Comparison of ENCODE assay signal across 31 cellular contexts in the genomic region with DNA sequence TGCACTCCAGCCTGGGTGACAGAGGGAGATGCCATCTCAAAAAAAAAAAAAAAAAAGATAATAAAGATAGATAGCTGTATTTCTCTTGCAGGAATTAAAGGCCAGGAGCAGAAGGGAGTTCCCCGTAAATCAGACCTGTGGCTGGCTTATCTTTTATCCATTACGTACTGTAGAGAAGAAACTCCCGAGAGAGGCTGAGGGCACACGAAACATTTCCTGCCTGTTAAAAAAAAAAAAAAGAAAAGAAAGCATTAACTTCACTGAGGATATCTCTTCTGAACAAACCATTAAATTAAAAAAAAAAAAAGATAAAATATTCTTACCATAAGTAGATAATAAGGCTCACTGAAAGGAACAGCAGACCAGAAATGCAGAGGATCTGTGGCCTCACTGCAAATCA. TPM values are rescaled to one million over a fixed set of nuclear protein-coding genes. Genes with fewer than 3 reads are reported as not detected.
DNase-seq lines count a peak whose midpoint lies in the region; ATAC-seq and TF ChIP-seq lines count a peak whose summit lies in the region.
"Had no signal": no experiment of that assay in that cellular context is flagged by ENCODE, and none has a peak within 500 bp of the region (broad histone marks: within the 10 kb centered on the region; RNA-seq: fewer than 3 reads in every experiment).

No MANE protein-coding gene starts in this region.

- H2AFZ ChIP-seq in smooth muscle cell (ENCODE audit: low read depth): no peak overlapping the region

- peak overlapping the region; percentile 27 for H3K4me2 ChIP-seq in smooth muscle cell

- no peak for TF ChIP-seq POLR2A in GM18505 (IDR thresholded peaks at IDR 0.05; ENCODE audit: borderline replicate concordance, extremely low read depth, insufficient read depth, insufficient read length)

- H3K9me3 ChIP-seq in T-helper 17 cell (ENCODE audit: control insufficient read depth, low read length, poor library complexity, severe bottlenecking): no peaks in the 10 kb centered on the region
- no peaks in the 10 kb centered on the region for H3K9me3 ChIP-seq in smooth muscle cell (replicated peaks; ENCODE audit: low read depth)
- H3K9me3 ChIP-seq: breast epithelium, heart left ventricle, neutrophil, prostate gland, tibial nerve had no signal

- peak; percentile 66 for ATAC-seq in T-helper 17 cell
- ATAC-seq in GM18505 (IDR thresholded peaks at IDR 0.05; ENCODE audit: unreplicated experiment): no peak

- H3K36me3 ChIP-seq in smooth muscle cell (ENCODE audit: low read depth): no peaks in the 10 kb centered on the region
- H3K36me3 ChIP-seq: breast epithelium, heart left ventricle, neutrophil, prostate gland, tibial nerve had no signal

- no peaks in the 10 kb centered on the region for H4K20me1 ChIP-seq in smooth muscle cell (ENCODE audit: low read depth)

- H3K4me3 Mint-ChIP-seq in T-helper 17 cell (no peak overlapping the region), mesothelial cell of epicardium (no peak overlapping the region)
- H3K4me3 Mint-ChIP-seq: activated CD4-positive, alpha-beta memory T cell treated with anti-CD3 and anti-CD28 coated beads, Interleukin-2, amount 10 ng/mL, durations not matched to agents 7 days and 5 days; H9; naive B cell had no signal

- H3K79me2 ChIP-seq in smooth muscle cell (ENCODE audit: low read depth): no peaks in the 10 kb centered on the region

- no peak overlapping the region for H3K9ac ChIP-seq in smooth muscle cell (ENCODE audit: low read depth)

- H3K36me3 Mint-ChIP-seq in T-helper 17 cell (ENCODE audit: low read depth) (peaks cover 5% of the 10 kb centered on the region), mesothelial cell of epicardium (no peaks in the 10 kb centered on the region)
- H3K36me3 Mint-ChIP-seq: naive B cell had no signal

- DNase-seq in Daoy (ENCODE audit: low read depth) (peak; percentile 24), T-helper 17 cell (no peak), fibroblast of pulmonary artery (ENCODE audit: low read depth) (peak; percentile 73), smooth muscle cell (lab: John Stamatoyannopoulos, UW; ENCODE audit: unreplicated experiment) (no peak), activated T-cell treated with anti-CD3 and anti-CD28 coated beads for 4 hours (no peak), mesothelial cell of epicardium (ENCODE audit: low spot score in 2 of 2, unreplicated experiment in 2 of 2) (no peak)
- DNase-seq: activated CD4-positive, alpha-beta memory T cell treated with anti-CD3 and anti-CD28 coated beads, Interleukin-2, amount 10 ng/mL, durations not matched to agents 7 days and 5 days; activated CD4-positive, CD25-positive, alpha-beta regulatory T cell treated with anti-CD3 and anti-CD28 coated beads, Interleukin-2, amount 50 U/mL, for 72 hours; activated naive CD4-positive, alpha-beta T cell treated with anti-CD3 and anti-CD28 coated beads, Interleukin-2, amount 50 U/mL, for 16 hours; C1 segment of cervical spinal cord; Caco-2; effector CD4-positive, alpha-beta T cell; H9; heart left ventricle; Karpas-422; left ventricle myocardium superior; midbrain; naive B cell; NCI-H1417; NCI-H2081; NCI-H2227 treated with DMSO at 0.1 percent for 48 hours; NCI-H748 treated with DMSO at 0.1 percent for 48 hours; stimulated activated CD4-positive, alpha-beta T cell treated with anti-CD3 and anti-CD28 coated beads, Interleukin-4, amount 100 ng/mL, for 4 hours had no signal

- no peaks in the 10 kb centered on the region for H3F3A ChIP-seq in smooth muscle cell (ENCODE audit: low read depth)

- H3K27me3 ChIP-seq in smooth muscle cell (ENCODE audit: low read depth): no peaks in the 10 kb centered on the region
- H3K27me3 ChIP-seq: breast epithelium, heart left ventricle, tibial nerve had no signal

- TF ChIP-seq CTCF in fibroblast of pulmonary artery (IDR thresholded peaks at IDR 0.05; ENCODE audit: low read length, missing control alignments) (no peak), smooth muscle cell (IDR thresholded peaks at IDR 0.05; ENCODE audit: borderline replicate concordance, insufficient read depth, poor library complexity, severe bottlenecking) (no peak), mesothelial cell of epicardium (IDR thresholded peaks at IDR 0.05; ENCODE audit: unreplicated experiment) (no peak)

- peaks cover 11% of the 10 kb centered on the region for H3K27me3 Mint-ChIP-seq in T-helper 17 cell
- H3K27me3 Mint-ChIP-seq in mesothelial cell of epicardium (ENCODE audit: low read depth): peaks cover 10% of the 10 kb centered on the region

- peak overlapping the region; percentile 66 for H3K27ac ChIP-seq in smooth muscle cell (ENCODE audit: low read depth)
- H3K27ac ChIP-seq: breast epithelium, epithelial cell of prostate, heart left ventricle, neutrophil, prostate gland, tibial nerve had no signal

- H3K4me3 ChIP-seq in fibroblast of pulmonary artery (replicated peaks; ENCODE audit: low read depth, low read length) (no peak overlapping the region), smooth muscle cell (no peak overlapping the region)
- H3K4me3 ChIP-seq: breast epithelium, heart left ventricle, prostate gland, tibial nerve had no signal

- peaks cover under 1% of the 10 kb centered on the region for H3K9me3 Mint-ChIP-seq in mesothelial cell of epicardium
- H3K9me3 Mint-ChIP-seq: activated CD4-positive, alpha-beta memory T cell treated with anti-CD3 and anti-CD28 coated beads, Interleukin-2, amount 10 ng/mL, durations not matched to agents 7 days and 5 days; activated T-helper 2 cell treated with anti-CD3 and anti-CD28 coated beads, Interferon-gamma antibody, Interleukin-2, Interleukin-4, amounts not matched to agents 10 μg/mL and 5 μg/mL and 100 μg/mL, durations not matched to agents 14 hours and 24 hours and 36 hours had no signal

- no peaks in the 10 kb centered on the region for H3K4me1 ChIP-seq in smooth muscle cell (ENCODE audit: low read depth)
- H3K4me1 ChIP-seq: breast epithelium, Caco-2, prostate gland had no signal

- H3K27ac Mint-ChIP-seq in T-helper 17 cell: no peak overlapping the region
- H3K27ac Mint-ChIP-seq in mesothelial cell of epicardium: no peak overlapping the region
- H3K27ac Mint-ChIP-seq: activated CD4-positive, alpha-beta memory T cell treated with anti-CD3 and anti-CD28 coated beads, Interleukin-2, amount 10 ng/mL, durations not matched to agents 7 days and 5 days; activated T-helper 2 cell treated with anti-CD3 and anti-CD28 coated beads, Interferon-gamma antibody, Interleukin-2, Interleukin-4, amounts not matched to agents 10 μg/mL and 5 μg/mL and 100 μg/mL, durations not matched to agents 14 hours and 24 hours and 36 hours; H9; naive B cell had no signal

- H3K4me1 Mint-ChIP-seq in T-helper 17 cell: no peaks in the 10 kb centered on the region
- peaks cover 8% of the 10 kb centered on the region for H3K4me1 Mint-ChIP-seq in mesothelial cell of epicardium
- H3K4me1 Mint-ChIP-seq: activated CD4-positive, alpha-beta memory T cell treated with anti-CD3 and anti-CD28 coated beads, Interleukin-2, amount 10 ng/mL, durations not matched to agents 7 days and 5 days; H9; naive B cell had no signal

- 50% methylated on average over 4 of the region's 4 CpGs for WGBS in smooth muscle cell (ENCODE audit: low lambda C conversion rate)

RNA-seq across cellular contexts. Expression of gene P4HA3, which starts 22.5 kb away (rescaled TPM):
- total RNA-seq in Daoy (2014; rRNA removed; shearing (Covaris generic)): 1.5 and 2.5 TPM in 2 replicates
- total RNA-seq in T-helper 17 cell (not detected), smooth muscle cell (6.9 and 13.5 TPM in 2 replicates), mesothelial cell of epicardium (1.4 to 1.7 TPM (median 1.6 TPM) in 3 replicates)
- polyA plus RNA-seq in smooth muscle cell: 11.8 and 18.9 TPM in 2 replicates
- total RNA-seq: activated CD4-positive, alpha-beta memory T cell treated with anti-CD3 and anti-CD28 coated beads, Interleukin-2, amount 10 ng/mL, durations not matched to agents 7 days and 5 days; activated T-helper 2 cell treated with anti-CD3 and anti-CD28 coated beads, Interferon-gamma antibody, Interleukin-2, Interleukin-4, amounts not matched to agents 10 μg/mL and 5 μg/mL and 100 μg/mL, durations not matched to agents 14 hours and 24 hours and 36 hours; Caco-2; H9; T-helper 1 cell treated with Interleukin-12 subunit alpha and Interleukin-12 subunit beta and Interleukin-4 antibody, amounts not matched to agents 30 ng/mL and 1 ng/mL, for 36 hours had no signal

Comparison
In these comparisons a context has a peak if more than half of its experiments do, and no peak if none do; other contexts are left out.
1. DNase-seq: peak in Daoy (single experiment) and fibroblast of pulmonary artery (single experiment); none in T-helper 17 cell (0 of 3), smooth muscle cell (single experiment), activated T-cell treated with anti-CD3 and anti-CD28 coated beads for 4 hours (single experiment) and mesothelial cell of epicardium (0 of 2).